In genomic region chr10:97407211-97407951, GRCh38 we compare ENCODE assay signal across 8 cellular contexts. TPM values are rescaled to one million over a fixed set of nuclear protein-coding genes. Genes with fewer than 3 reads are reported as not detected.
DNase-seq lines count a peak whose midpoint lies in the region; ATAC-seq and TF ChIP-seq lines count a peak whose summit lies in the region.

No MANE protein-coding gene starts in this region.

- no peaks in the 10 kb centered on the region for H3K27me3 ChIP-seq in parathyroid adenoma (ENCODE audit: control insufficient read depth, insufficient read depth, low read length)

- H3K27me3 Mint-ChIP-seq in activated naive CD8-positive, alpha-beta T cell treated with anti-CD3 and anti-CD28 coated beads for 36 hours, result no peaks in the 10 kb centered on the region

- intact Hi-C loops in head of caudate nucleus (cut with DNase I), result no loop called here

- H3K27ac ChIP-seq in parathyroid adenoma, result no peak overlapping the region

- peaks cover 11% of the 10 kb centered on the region for H3K4me1 Mint-ChIP-seq in activated naive CD8-positive, alpha-beta T cell treated with anti-CD3 and anti-CD28 coated beads for 36 hours

- peak overlapping the region; percentile 51 for H3K4me2 ChIP-seq in parathyroid adenoma (ENCODE audit: low read length)

- no peaks in the 10 kb centered on the region for H3K36me3 ChIP-seq in parathyroid adenoma (ENCODE audit: control insufficient read depth, insufficient read depth, low read length)

- peak; percentile 95 for ATAC-seq in HG02678 (IDR thresholded peaks at IDR 0.05; ENCODE audit: unreplicated experiment)

- DNase-seq in NK-92 treated with Interleukin-12 subunit alpha and Interleukin-12 subunit beta, amount 100 ng/mL, for 24 hours (lab: John Stamatoyannopoulos, UW), result peak; percentile 58
- DNase-seq in NK-92 (lab: John Stamatoyannopoulos, UW; ENCODE audit: unreplicated experiment) (no peak), NCI-H1048 (lab: John Stamatoyannopoulos, UW) (peak; percentile 33), SK-MEL-5 (ENCODE audit: low read depth, low spot score) (peak; percentile 84), head of caudate nucleus (peak in 39 of 42 donors; percentile 20 to 84 (median 64))
- peak; percentile 64 for DNase-seq in activated naive CD8-positive, alpha-beta T cell treated with anti-CD3 and anti-CD28 coated beads for 36 hours

- peak overlapping the region; percentile 19 for H3K4me3 Mint-ChIP-seq in activated naive CD8-positive, alpha-beta T cell treated with anti-CD3 and anti-CD28 coated beads for 36 hours

- no peaks in the 10 kb centered on the region for H3K4me1 ChIP-seq in parathyroid adenoma

- no peaks in the 10 kb centered on the region for H3K79me2 ChIP-seq in parathyroid adenoma

- no peaks in the 10 kb centered on the region for H3K9me3 Mint-ChIP-seq in activated naive CD8-positive, alpha-beta T cell treated with anti-CD3 and anti-CD28 coated beads for 36 hours

- no peaks in the 10 kb centered on the region for H3K36me3 Mint-ChIP-seq in activated naive CD8-positive, alpha-beta T cell treated with anti-CD3 and anti-CD28 coated beads for 36 hours

- H3K4me3 ChIP-seq in parathyroid adenoma (ENCODE audit: low read depth, low read length), result no peak overlapping the region

- H3K9me3 ChIP-seq in parathyroid adenoma (ENCODE audit: control insufficient read depth, low read length), result no peaks in the 10 kb centered on the region

- H2AFZ ChIP-seq in parathyroid adenoma, result peak overlapping the region; percentile 80

- no peak overlapping the region for H3K27ac Mint-ChIP-seq in activated naive CD8-positive, alpha-beta T cell treated with anti-CD3 and anti-CD28 coated beads for 36 hours

- peak; percentile 83 for TF ChIP-seq CTCF in parathyroid adenoma (IDR thresholded peaks at IDR 0.05)

- H3K9ac ChIP-seq in parathyroid adenoma, result no peak overlapping the region

- in situ Hi-C loops in SK-MEL-5 (cut with HindIII; ENCODE audit: low pct_unique_long_range_greater_than_20kb, low sequenced_read_pairs), result no loop called here

RNA-seq across cellular contexts. Expression of gene RRP12, which starts 6.2 kb away (rescaled TPM):
- total RNA-seq in SK-MEL-5 (2014; rRNA removed; shearing (Covaris generic)), result 24.1 and 30.7 TPM in 2 replicates
- 41.2 and 43.5 TPM in 2 replicates for polyA plus RNA-seq in SK-MEL-5 (2015; cell fraction: cytosol; rRNA removed)
- polyA plus RNA-seq in SK-MEL-5 (2015; cell fraction: nucleus; rRNA removed), result 69.3 and 80.4 TPM in 2 replicates
- total RNA-seq in activated naive CD8-positive, alpha-beta T cell treated with anti-CD3 and anti-CD28 coated beads for 36 hours, result 10 to 100 TPM; 82.2 to 88.4 TPM

RNA-seq across cellular contexts. Expression of gene PGAM1, which starts 18.6 kb away (rescaled TPM):
- total RNA-seq in SK-MEL-5 (2014; rRNA removed; shearing (Covaris generic)), result 524 and 572 TPM in 2 replicates
- 329 and 385 TPM in 2 replicates for polyA plus RNA-seq in SK-MEL-5 (2015; cell fraction: cytosol; rRNA removed)
- polyA plus RNA-seq in SK-MEL-5 (2015; cell fraction: nucleus; rRNA removed), result 45.3 and 57.5 TPM in 2 replicates
- 100 to 1,000 TPM; 933 to 982 TPM for total RNA-seq in activated naive CD8-positive, alpha-beta T cell treated with anti-CD3 and anti-CD28 coated beads for 36 hours

RNA-seq across cellular contexts. Expression of gene EXOSC1, which starts 38.4 kb away (rescaled TPM):
- total RNA-seq in SK-MEL-5 (2014; rRNA removed; shearing (Covaris generic)), result 41.4 and 41.5 TPM in 2 replicates
- polyA plus RNA-seq in SK-MEL-5 (2015; cell fraction: cytosol; rRNA removed), result 26.1 and 39.3 TPM in 2 replicates
- polyA plus RNA-seq in SK-MEL-5 (2015; cell fraction: nucleus; rRNA removed), result 10.7 and 32.0 TPM in 2 replicates
- total RNA-seq in activated naive CD8-positive, alpha-beta T cell treated with anti-CD3 and anti-CD28 coated beads for 36 hours, result 10 to 100 TPM; 48.4 to 53.7 TPM

RNA-seq across cellular contexts. Expression of gene ZDHHC16, which starts 38.6 kb away (rescaled TPM):
- total RNA-seq in SK-MEL-5 (2014; rRNA removed; shearing (Covaris generic)), result 40.6 and 42.1 TPM in 2 replicates
- polyA plus RNA-seq in SK-MEL-5 (2015; cell fraction: cytosol; rRNA removed), result 39.3 and 54.7 TPM in 2 replicates
- polyA plus RNA-seq in SK-MEL-5 (2015; cell fraction: nucleus; rRNA removed), result 60.3 and 63.3 TPM in 2 replicates
- total RNA-seq in activated naive CD8-positive, alpha-beta T cell treated with anti-CD3 and anti-CD28 coated beads for 36 hours, result 10 to 100 TPM; 37.5 to 42.2 TPM
